Comparison of ENCODE assay signal across 1 cellular context in the genomic region with DNA sequence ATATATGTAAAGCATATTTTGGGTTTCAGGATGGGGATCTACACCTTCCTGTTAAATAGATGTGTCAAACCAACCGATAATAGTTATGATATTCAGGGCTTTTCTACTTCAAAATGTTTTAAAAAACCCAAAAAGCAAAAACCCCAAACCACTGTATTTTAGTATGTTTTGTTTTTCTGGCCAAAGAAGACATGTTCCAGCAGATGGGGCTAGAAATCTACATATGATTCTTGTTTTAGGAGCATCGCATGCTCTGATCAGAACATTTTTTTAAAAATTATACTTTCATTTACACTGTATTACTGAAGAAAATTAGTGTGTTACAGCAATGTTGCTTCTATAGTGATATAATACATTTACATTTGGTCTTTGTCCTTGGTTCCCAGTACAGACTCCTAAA.
TF ChIP-seq lines count a peak whose summit lies in the region.

No MANE protein-coding gene starts in this region.

TF ChIP-seq in GM23338, 12 proteins besides CTCF, POLR2A, EP300 and RAD21 (continued from another document):
- TF ChIP-seq, protein P1, sequence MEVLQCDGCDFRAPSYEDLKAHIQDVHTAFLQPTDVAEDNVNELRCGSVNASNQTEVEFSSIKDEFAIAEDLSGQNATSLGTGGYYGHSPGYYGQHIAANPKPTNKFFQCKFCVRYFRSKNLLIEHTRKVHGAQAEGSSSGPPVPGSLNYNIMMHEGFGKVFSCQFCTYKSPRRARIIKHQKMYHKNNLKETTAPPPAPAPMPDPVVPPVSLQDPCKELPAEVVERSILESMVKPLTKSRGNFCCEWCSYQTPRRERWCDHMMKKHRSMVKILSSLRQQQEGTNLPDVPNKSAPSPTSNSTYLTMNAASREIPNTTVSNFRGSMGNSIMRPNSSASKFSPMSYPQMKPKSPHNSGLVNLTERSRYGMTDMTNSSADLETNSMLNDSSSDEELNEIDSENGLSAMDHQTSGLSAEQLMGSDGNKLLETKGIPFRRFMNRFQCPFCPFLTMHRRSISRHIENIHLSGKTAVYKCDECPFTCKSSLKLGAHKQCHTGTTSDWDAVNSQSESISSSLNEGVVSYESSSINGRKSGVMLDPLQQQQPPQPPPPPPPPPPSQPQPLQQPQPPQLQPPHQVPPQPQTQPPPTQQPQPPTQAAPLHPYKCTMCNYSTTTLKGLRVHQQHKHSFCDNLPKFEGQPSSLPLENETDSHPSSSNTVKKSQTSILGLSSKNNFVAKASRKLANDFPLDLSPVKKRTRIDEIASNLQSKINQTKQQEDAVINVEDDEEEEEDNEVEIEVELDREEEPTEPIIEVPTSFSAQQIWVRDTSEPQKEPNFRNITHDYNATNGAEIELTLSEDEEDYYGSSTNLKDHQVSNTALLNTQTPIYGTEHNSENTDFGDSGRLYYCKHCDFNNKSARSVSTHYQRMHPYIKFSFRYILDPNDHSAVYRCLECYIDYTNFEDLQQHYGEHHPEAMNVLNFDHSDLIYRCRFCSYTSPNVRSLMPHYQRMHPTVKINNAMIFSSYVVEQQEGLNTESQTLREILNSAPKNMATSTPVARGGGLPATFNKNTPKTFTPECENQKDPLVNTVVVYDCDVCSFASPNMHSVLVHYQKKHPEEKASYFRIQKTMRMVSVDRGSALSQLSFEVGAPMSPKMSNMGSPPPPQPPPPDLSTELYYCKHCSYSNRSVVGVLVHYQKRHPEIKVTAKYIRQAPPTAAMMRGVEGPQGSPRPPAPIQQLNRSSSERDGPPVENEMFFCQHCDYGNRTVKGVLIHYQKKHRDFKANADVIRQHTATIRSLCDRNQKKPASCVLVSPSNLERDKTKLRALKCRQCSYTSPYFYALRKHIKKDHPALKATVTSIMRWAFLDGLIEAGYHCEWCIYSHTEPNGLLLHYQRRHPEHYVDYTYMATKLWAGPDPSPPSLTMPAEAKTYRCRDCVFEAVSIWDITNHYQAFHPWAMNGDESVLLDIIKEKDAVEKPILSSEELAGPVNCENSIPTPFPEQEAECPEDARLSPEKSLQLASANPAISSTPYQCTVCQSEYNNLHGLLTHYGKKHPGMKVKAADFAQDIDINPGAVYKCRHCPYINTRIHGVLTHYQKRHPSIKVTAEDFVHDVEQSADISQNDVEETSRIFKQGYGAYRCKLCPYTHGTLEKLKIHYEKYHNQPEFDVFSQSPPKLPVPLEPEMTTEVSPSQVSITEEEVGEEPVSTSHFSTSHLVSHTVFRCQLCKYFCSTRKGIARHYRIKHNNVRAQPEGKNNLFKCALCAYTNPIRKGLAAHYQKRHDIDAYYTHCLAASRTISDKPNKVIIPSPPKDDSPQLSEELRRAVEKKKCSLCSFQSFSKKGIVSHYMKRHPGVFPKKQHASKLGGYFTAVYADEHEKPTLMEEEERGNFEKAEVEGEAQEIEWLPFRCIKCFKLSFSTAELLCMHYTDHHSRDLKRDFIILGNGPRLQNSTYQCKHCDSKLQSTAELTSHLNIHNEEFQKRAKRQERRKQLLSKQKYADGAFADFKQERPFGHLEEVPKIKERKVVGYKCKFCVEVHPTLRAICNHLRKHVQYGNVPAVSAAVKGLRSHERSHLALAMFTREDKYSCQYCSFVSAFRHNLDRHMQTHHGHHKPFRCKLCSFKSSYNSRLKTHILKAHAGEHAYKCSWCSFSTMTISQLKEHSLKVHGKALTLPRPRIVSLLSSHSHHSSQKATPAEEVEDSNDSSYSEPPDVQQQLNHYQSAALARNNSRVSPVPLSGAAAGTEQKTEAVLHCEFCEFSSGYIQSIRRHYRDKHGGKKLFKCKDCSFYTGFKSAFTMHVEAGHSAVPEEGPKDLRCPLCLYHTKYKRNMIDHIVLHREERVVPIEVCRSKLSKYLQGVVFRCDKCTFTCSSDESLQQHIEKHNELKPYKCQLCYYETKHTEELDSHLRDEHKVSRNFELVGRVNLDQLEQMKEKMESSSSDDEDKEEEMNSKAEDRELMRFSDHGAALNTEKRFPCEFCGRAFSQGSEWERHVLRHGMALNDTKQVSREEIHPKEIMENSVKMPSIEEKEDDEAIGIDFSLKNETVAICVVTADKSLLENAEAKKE (CRISPR knock-in tag; IDR thresholded peaks at IDR 0.05): no peak
- TF ChIP-seq, protein P2, sequence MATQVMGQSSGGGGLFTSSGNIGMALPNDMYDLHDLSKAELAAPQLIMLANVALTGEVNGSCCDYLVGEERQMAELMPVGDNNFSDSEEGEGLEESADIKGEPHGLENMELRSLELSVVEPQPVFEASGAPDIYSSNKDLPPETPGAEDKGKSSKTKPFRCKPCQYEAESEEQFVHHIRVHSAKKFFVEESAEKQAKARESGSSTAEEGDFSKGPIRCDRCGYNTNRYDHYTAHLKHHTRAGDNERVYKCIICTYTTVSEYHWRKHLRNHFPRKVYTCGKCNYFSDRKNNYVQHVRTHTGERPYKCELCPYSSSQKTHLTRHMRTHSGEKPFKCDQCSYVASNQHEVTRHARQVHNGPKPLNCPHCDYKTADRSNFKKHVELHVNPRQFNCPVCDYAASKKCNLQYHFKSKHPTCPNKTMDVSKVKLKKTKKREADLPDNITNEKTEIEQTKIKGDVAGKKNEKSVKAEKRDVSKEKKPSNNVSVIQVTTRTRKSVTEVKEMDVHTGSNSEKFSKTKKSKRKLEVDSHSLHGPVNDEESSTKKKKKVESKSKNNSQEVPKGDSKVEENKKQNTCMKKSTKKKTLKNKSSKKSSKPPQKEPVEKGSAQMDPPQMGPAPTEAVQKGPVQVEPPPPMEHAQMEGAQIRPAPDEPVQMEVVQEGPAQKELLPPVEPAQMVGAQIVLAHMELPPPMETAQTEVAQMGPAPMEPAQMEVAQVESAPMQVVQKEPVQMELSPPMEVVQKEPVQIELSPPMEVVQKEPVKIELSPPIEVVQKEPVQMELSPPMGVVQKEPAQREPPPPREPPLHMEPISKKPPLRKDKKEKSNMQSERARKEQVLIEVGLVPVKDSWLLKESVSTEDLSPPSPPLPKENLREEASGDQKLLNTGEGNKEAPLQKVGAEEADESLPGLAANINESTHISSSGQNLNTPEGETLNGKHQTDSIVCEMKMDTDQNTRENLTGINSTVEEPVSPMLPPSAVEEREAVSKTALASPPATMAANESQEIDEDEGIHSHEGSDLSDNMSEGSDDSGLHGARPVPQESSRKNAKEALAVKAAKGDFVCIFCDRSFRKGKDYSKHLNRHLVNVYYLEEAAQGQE (IDR thresholded peaks at IDR 0.05; ENCODE audit: unreplicated experiment): no peak
- TF ChIP-seq EZH2phosphoT487 (IDR thresholded peaks at IDR 0.05; ENCODE audit: unreplicated experiment) (no peak), NANOG (IDR thresholded peaks at IDR 0.05; ENCODE audit: borderline replicate concordance) (no peak), POLR2AphosphoS5 (IDR thresholded peaks at IDR 0.05; ENCODE audit: low read depth) (no peak), ZNF114 (CRISPR knock-in tag; IDR thresholded peaks at IDR 0.05) (no peak), JUNB (IDR thresholded peaks at IDR 0.05; ENCODE audit: unreplicated experiment) (no peak), CREB1 (CRISPR knock-in tag; IDR thresholded peaks at IDR 0.05; ENCODE audit: low read depth) (no peak), STAT1 (IDR thresholded peaks at IDR 0.05; ENCODE audit: unreplicated experiment) (no peak), EZH2 (IDR thresholded peaks at IDR 0.05; ENCODE audit: low read depth, unreplicated experiment) (no peak)
- TF ChIP-seq, protein P3, sequence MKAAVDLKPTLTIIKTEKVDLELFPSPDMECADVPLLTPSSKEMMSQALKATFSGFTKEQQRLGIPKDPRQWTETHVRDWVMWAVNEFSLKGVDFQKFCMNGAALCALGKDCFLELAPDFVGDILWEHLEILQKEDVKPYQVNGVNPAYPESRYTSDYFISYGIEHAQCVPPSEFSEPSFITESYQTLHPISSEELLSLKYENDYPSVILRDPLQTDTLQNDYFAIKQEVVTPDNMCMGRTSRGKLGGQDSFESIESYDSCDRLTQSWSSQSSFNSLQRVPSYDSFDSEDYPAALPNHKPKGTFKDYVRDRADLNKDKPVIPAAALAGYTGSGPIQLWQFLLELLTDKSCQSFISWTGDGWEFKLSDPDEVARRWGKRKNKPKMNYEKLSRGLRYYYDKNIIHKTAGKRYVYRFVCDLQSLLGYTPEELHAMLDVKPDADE (IDR thresholded peaks at IDR 0.05): no peak
TF ChIP-seq in GM23338: peak in this region for 0.
